In genomic region chr9:4764033-4764432, GRCh38 we compare ENCODE assay signal across 25 cellular contexts.
"Had no signal": no experiment of that assay in that cellular context is flagged by ENCODE, and none has a peak within 500 bp of the region (broad histone marks: within the 10 kb centered on the region; RNA-seq: fewer than 3 reads in every experiment).

No MANE protein-coding gene starts in this region.

- H3K9me3 Mint-ChIP-seq: mesothelial cell of epicardium; naive B cell; natural killer cell treated with Interleukin-12 subunit alpha and Interleukin-12 subunit beta and Interleukin-15 and Interleukin-18, amount 100 ng/mL, for 72 hours; neural crest cell; stimulated activated memory B cell treated with anti-CD40 and anti-IgM and Interleukin-4, amounts not matched to agents 10 μg/mL and 1 μg/mL and 100 μg/mL, for 72 hours; stimulated activated naive CD8-positive, alpha-beta T cell treated with anti-CD3 and anti-CD28 coated beads, Interleukin-15, Interleukin-2, amounts not matched to agents 100 ng/mL and 50 ng/mL, for 24 hours had no signal

- H3K4me1 ChIP-seq: colonic mucosa, prostate gland had no signal

- H3K27ac Mint-ChIP-seq: mesothelial cell of epicardium; natural killer cell treated with Interleukin-12 subunit alpha and Interleukin-12 subunit beta and Interleukin-15 and Interleukin-18, amount 100 ng/mL, for 72 hours; stimulated activated naive CD8-positive, alpha-beta T cell treated with anti-CD3 and anti-CD28 coated beads, Interleukin-15, Interleukin-2, amounts not matched to agents 100 ng/mL and 50 ng/mL, for 24 hours had no signal

- H3K27me3 Mint-ChIP-seq: stimulated activated memory B cell treated with anti-CD40 and anti-IgM and Interleukin-4, amounts not matched to agents 10 μg/mL and 1 μg/mL and 100 μg/mL, for 72 hours had no signal

- DNase-seq: colonic mucosa; effector memory CD4-positive, alpha-beta T cell; foreskin keratinocyte; hippocampal formation; left cardiac atrium; left lung; mesenchymal stem cell; mucosa of descending colon; naive B cell; nucleus accumbens; sigmoid colon; stimulated activated CD4-positive, alpha-beta T cell treated with anti-CD3 and anti-CD28 coated beads, Interleukin-4, amount 100 ng/mL, for 4 hours; trophoblast cell had no signal

- ATAC-seq: stimulated activated memory B cell treated with anti-CD40 and anti-IgM and Interleukin-4, amounts not matched to agents 10 μg/mL and 1 μg/mL and 100 μg/mL, for 72 hours had no signal

- H3K4me3 Mint-ChIP-seq: natural killer cell treated with Interleukin-12 subunit alpha and Interleukin-12 subunit beta and Interleukin-15 and Interleukin-18, amount 100 ng/mL, for 72 hours; neural crest cell; stimulated activated naive CD8-positive, alpha-beta T cell treated with anti-CD3 and anti-CD28 coated beads, Interleukin-15, Interleukin-2, amounts not matched to agents 100 ng/mL and 50 ng/mL, for 24 hours had no signal

- H3K36me3 ChIP-seq: colonic mucosa, esophagus muscularis mucosa, gastroesophageal sphincter, heart left ventricle, left lung, prostate gland, right atrium auricular region, sigmoid colon, thoracic aorta, vagina had no signal

- H3K27ac ChIP-seq: foreskin keratinocyte, prostate gland, right atrium auricular region had no signal

- H3K4me3 ChIP-seq: colonic mucosa, gastroesophageal sphincter, mucosa of descending colon, prostate gland, right atrium auricular region, sigmoid colon had no signal

- H3K36me3 Mint-ChIP-seq: mesothelial cell of epicardium; naive B cell; natural killer cell treated with Interleukin-12 subunit alpha and Interleukin-12 subunit beta and Interleukin-15 and Interleukin-18, amount 100 ng/mL, for 72 hours; stimulated activated memory B cell treated with anti-CD40 and anti-IgM and Interleukin-4, amounts not matched to agents 10 μg/mL and 1 μg/mL and 100 μg/mL, for 72 hours had no signal

- H3K9me3 ChIP-seq: colonic mucosa, esophagus muscularis mucosa, gastroesophageal sphincter, heart left ventricle, left lung, mucosa of descending colon, prostate gland, right atrium auricular region, sigmoid colon, thoracic aorta, vagina had no signal

- H3K27me3 ChIP-seq: colonic mucosa, heart left ventricle, left lung, right atrium auricular region, vagina had no signal
